Comparison of ENCODE assay signal across 1 cellular context in the genomic region with DNA sequence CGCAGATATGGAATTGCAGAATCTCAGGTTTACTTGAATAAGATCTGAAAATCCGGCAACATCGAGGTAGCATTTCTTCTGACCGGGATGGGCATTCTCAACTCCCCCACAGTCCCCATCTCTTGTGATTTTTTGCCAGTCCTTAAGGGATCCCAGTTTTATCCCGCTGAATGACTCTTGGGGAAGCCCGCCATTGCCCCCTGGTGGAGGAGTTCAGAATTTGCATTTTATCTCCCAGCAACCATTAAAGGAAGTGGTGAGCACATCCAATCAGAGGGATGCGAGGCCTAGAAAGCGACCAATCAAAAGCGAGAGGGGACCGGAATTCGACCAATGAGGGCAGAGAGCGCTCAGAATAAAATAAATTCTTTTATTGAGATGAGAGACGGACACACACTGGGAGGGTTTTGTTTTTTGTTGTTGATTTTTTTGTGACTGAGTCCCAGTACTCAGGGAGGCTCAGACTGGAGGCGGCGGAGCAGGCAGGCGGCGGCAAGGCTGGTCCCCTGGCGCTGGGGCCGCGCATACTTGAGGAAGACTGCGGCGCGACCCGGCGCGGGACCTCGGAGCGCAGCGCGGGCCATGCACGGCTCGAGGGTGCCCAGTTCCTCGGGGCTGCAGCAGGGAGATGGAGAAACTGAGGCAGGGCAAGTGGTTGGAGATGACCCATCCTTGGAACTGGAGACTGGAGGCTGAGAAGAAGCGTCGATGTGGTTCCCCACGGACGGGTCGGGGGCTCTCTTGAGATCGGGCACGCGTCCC.
TF ChIP-seq lines count a peak whose summit lies in the region.

No MANE protein-coding gene starts in this region.

TF ChIP-seq in HepG2, 621 proteins besides CTCF, POLR2A, EP300 and RAD21 (continues in another document):
- TF ChIP-seq ZNF615 (CRISPR knock-in tag; IDR thresholded peaks at IDR 0.05; ENCODE audit: borderline replicate concordance) (no peak), ZNF205 (CRISPR knock-in tag; IDR thresholded peaks at IDR 0.05) (no peak), SMARCC2 (IDR thresholded peaks at IDR 0.05) (no peak), SNAPC2 (CRISPR knock-in tag; IDR thresholded peaks at IDR 0.05) (no peak), ZNF746 (CRISPR knock-in tag; IDR thresholded peaks at IDR 0.05) (no peak), KDM1A (CRISPR knock-in tag; IDR thresholded peaks at IDR 0.05) (no peak), POGZ (CRISPR knock-in tag; IDR thresholded peaks at IDR 0.05) (no peak), SOX6 (IDR thresholded peaks at IDR 0.05) (no peak), SOX6 (CRISPR knock-in tag; IDR thresholded peaks at IDR 0.05) (no peak), KDM6A (CRISPR knock-in tag; IDR thresholded peaks at IDR 0.05; ENCODE audit: low read depth) (no peak), RORA (CRISPR knock-in tag; IDR thresholded peaks at IDR 0.05) (no peak), ZNF800 (CRISPR knock-in tag; IDR thresholded peaks at IDR 0.05) (no peak), MAFK (conservative IDR thresholded peaks at IDR 0.05 in 1 of 2, IDR thresholded peaks at IDR 0.05 in 1 of 2; ENCODE audit: low read length in 2 of 2) (no peak), NFYB (CRISPR knock-in tag; IDR thresholded peaks at IDR 0.05) (peak; percentile 99), POLR2AphosphoS5 (IDR thresholded peaks at IDR 0.05; ENCODE audit: low read depth, low read length) (no peak), RFX5 (IDR thresholded peaks at IDR 0.05; ENCODE audit: low read depth, low read length) (peak; percentile 97), ZNF235 (CRISPR knock-in tag; IDR thresholded peaks at IDR 0.05; ENCODE audit: borderline replicate concordance) (no peak), IRF2 (CRISPR knock-in tag; IDR thresholded peaks at IDR 0.05) (no peak), SP5 (CRISPR knock-in tag; IDR thresholded peaks at IDR 0.05; ENCODE audit: borderline replicate concordance, low read depth) (no peak), ZNF260 (CRISPR knock-in tag; IDR thresholded peaks at IDR 0.05; ENCODE audit: borderline replicate concordance, low read depth) (no peak), BRD4 (CRISPR knock-in tag; IDR thresholded peaks at IDR 0.05) (no peak), RNF2 (conservative IDR thresholded peaks at IDR 0.05; ENCODE audit: low read depth) (no peak), ZNF543 (CRISPR knock-in tag; IDR thresholded peaks at IDR 0.05) (no peak), ZNF784 (CRISPR knock-in tag; IDR thresholded peaks at IDR 0.05; ENCODE audit: borderline replicate concordance) (no peak), NFE2L1 (CRISPR knock-in tag; IDR thresholded peaks at IDR 0.05; ENCODE audit: borderline replicate concordance) (no peak), ZBTB38 (CRISPR knock-in tag; IDR thresholded peaks at IDR 0.05) (no peak), ZNF782 (CRISPR knock-in tag; IDR thresholded peaks at IDR 0.05; ENCODE audit: borderline replicate concordance) (no peak), ZNF839 (CRISPR knock-in tag; IDR thresholded peaks at IDR 0.05; ENCODE audit: borderline replicate concordance) (no peak), MXD1 (CRISPR knock-in tag; IDR thresholded peaks at IDR 0.05) (no peak), KAT7 (CRISPR knock-in tag; IDR thresholded peaks at IDR 0.05; ENCODE audit: borderline replicate concordance) (no peak), ZIK1 (CRISPR knock-in tag; IDR thresholded peaks at IDR 0.05; ENCODE audit: borderline replicate concordance, low read depth) (no peak), TSC22D2 (CRISPR knock-in tag; IDR thresholded peaks at IDR 0.05; ENCODE audit: borderline replicate concordance) (no peak), ZNF777 (CRISPR knock-in tag; IDR thresholded peaks at IDR 0.05) (no peak), RARG (CRISPR knock-in tag; IDR thresholded peaks at IDR 0.05; ENCODE audit: low read depth) (no peak), RFX3 (CRISPR knock-in tag; IDR thresholded peaks at IDR 0.05) (0 out of 2 replicates have a peak, but pooled peaks have one; percentile 28), MAX (IDR thresholded peaks at IDR 0.05) (no peak), PCBP2 (optimal IDR thresholded peaks at IDR 0.05; ENCODE audit: low read depth, low read length, poor library complexity, severe bottlenecking) (no peak), CBFB (CRISPR knock-in tag; IDR thresholded peaks at IDR 0.05) (no peak), ZNF776 (CRISPR knock-in tag; IDR thresholded peaks at IDR 0.05) (no peak)
- TF ChIP-seq, protein P1, sequence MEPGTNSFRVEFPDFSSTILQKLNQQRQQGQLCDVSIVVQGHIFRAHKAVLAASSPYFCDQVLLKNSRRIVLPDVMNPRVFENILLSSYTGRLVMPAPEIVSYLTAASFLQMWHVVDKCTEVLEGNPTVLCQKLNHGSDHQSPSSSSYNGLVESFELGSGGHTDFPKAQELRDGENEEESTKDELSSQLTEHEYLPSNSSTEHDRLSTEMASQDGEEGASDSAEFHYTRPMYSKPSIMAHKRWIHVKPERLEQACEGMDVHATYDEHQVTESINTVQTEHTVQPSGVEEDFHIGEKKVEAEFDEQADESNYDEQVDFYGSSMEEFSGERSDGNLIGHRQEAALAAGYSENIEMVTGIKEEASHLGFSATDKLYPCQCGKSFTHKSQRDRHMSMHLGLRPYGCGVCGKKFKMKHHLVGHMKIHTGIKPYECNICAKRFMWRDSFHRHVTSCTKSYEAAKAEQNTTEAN (CRISPR knock-in tag; conservative IDR thresholded peaks at IDR 0.05), result no peak
- TF ChIP-seq, protein P2, sequence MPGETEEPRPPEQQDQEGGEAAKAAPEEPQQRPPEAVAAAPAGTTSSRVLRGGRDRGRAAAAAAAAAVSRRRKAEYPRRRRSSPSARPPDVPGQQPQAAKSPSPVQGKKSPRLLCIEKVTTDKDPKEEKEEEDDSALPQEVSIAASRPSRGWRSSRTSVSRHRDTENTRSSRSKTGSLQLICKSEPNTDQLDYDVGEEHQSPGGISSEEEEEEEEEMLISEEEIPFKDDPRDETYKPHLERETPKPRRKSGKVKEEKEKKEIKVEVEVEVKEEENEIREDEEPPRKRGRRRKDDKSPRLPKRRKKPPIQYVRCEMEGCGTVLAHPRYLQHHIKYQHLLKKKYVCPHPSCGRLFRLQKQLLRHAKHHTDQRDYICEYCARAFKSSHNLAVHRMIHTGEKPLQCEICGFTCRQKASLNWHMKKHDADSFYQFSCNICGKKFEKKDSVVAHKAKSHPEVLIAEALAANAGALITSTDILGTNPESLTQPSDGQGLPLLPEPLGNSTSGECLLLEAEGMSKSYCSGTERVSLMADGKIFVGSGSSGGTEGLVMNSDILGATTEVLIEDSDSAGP (CRISPR knock-in tag; IDR thresholded peaks at IDR 0.05; ENCODE audit: borderline replicate concordance), result 0 out of 2 replicates have a peak, but pooled peaks have one; percentile 13
- TF ChIP-seq, protein P3, sequence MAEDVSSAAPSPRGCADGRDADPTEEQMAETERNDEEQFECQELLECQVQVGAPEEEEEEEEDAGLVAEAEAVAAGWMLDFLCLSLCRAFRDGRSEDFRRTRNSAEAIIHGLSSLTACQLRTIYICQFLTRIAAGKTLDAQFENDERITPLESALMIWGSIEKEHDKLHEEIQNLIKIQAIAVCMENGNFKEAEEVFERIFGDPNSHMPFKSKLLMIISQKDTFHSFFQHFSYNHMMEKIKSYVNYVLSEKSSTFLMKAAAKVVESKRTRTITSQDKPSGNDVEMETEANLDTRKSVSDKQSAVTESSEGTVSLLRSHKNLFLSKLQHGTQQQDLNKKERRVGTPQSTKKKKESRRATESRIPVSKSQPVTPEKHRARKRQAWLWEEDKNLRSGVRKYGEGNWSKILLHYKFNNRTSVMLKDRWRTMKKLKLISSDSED (CRISPR knock-in tag; IDR thresholded peaks at IDR 0.05), result no peak
- TF ChIP-seq, protein P4, sequence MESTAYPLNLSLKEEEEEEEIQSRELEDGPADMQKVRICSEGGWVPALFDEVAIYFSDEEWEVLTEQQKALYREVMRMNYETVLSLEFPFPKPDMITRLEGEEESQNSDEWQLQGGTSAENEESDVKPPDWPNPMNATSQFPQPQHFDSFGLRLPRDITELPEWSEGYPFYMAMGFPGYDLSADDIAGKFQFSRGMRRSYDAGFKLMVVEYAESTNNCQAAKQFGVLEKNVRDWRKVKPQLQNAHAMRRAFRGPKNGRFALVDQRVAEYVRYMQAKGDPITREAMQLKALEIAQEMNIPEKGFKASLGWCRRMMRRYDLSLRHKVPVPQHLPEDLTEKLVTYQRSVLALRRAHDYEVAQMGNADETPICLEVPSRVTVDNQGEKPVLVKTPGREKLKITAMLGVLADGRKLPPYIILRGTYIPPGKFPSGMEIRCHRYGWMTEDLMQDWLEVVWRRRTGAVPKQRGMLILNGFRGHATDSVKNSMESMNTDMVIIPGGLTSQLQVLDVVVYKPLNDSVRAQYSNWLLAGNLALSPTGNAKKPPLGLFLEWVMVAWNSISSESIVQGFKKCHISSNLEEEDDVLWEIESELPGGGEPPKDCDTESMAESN (CRISPR knock-in tag; conservative IDR thresholded peaks at IDR 0.05), result peak; percentile 38; the same call in 1 of the 2 replicates
- TF ChIP-seq, protein P5, sequence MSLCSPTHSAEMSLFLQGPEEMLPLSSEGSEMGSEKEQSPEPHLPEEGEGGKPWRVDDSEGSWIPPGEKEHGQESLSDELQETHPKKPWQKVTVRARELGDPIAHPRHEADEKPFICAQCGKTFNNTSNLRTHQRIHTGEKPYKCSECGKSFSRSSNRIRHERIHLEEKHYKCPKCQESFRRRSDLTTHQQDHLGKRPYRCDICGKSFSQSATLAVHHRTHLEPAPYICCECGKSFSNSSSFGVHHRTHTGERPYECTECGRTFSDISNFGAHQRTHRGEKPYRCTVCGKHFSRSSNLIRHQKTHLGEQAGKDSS (CRISPR knock-in tag; IDR thresholded peaks at IDR 0.05; ENCODE audit: borderline replicate concordance, low read depth), result no peak
- TF ChIP-seq, protein P6, sequence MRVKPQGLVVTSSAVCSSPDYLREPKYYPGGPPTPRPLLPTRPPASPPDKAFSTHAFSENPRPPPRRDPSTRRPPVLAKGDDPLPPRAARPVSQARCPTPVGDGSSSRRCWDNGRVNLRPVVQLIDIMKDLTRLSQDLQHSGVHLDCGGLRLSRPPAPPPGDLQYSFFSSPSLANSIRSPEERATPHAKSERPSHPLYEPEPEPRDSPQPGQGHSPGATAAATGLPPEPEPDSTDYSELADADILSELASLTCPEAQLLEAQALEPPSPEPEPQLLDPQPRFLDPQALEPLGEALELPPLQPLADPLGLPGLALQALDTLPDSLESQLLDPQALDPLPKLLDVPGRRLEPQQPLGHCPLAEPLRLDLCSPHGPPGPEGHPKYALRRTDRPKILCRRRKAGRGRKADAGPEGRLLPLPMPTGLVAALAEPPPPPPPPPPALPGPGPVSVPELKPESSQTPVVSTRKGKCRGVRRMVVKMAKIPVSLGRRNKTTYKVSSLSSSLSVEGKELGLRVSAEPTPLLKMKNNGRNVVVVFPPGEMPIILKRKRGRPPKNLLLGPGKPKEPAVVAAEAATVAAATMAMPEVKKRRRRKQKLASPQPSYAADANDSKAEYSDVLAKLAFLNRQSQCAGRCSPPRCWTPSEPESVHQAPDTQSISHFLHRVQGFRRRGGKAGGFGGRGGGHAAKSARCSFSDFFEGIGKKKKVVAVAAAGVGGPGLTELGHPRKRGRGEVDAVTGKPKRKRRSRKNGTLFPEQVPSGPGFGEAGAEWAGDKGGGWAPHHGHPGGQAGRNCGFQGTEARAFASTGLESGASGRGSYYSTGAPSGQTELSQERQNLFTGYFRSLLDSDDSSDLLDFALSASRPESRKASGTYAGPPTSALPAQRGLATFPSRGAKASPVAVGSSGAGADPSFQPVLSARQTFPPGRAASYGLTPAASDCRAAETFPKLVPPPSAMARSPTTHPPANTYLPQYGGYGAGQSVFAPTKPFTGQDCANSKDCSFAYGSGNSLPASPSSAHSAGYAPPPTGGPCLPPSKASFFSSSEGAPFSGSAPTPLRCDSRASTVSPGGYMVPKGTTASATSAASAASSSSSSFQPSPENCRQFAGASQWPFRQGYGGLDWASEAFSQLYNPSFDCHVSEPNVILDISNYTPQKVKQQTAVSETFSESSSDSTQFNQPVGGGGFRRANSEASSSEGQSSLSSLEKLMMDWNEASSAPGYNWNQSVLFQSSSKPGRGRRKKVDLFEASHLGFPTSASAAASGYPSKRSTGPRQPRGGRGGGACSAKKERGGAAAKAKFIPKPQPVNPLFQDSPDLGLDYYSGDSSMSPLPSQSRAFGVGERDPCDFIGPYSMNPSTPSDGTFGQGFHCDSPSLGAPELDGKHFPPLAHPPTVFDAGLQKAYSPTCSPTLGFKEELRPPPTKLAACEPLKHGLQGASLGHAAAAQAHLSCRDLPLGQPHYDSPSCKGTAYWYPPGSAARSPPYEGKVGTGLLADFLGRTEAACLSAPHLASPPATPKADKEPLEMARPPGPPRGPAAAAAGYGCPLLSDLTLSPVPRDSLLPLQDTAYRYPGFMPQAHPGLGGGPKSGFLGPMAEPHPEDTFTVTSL (CRISPR knock-in tag; IDR thresholded peaks at IDR 0.05; ENCODE audit: borderline replicate concordance), result no peak
- TF ChIP-seq, protein P7, sequence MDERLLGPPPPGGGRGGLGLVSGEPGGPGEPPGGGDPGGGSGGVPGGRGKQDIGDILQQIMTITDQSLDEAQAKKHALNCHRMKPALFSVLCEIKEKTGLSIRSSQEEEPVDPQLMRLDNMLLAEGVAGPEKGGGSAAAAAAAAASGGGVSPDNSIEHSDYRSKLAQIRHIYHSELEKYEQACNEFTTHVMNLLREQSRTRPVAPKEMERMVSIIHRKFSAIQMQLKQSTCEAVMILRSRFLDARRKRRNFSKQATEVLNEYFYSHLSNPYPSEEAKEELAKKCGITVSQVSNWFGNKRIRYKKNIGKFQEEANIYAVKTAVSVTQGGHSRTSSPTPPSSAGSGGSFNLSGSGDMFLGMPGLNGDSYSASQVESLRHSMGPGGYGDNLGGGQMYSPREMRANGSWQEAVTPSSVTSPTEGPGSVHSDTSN (CRISPR knock-in tag; IDR thresholded peaks at IDR 0.05), result no peak
